Comparison of ENCODE assay signal across 18 cellular contexts in genomic region chr2:235734700-235735205, GRCh38.
DNase-seq lines count a peak whose midpoint lies in the region; ATAC-seq and TF ChIP-seq lines count a peak whose summit lies in the region.
"Had no signal": no experiment of that assay in that cellular context is flagged by ENCODE, and none has a peak within 500 bp of the region (broad histone marks: within the 10 kb centered on the region; RNA-seq: fewer than 3 reads in every experiment).

No MANE protein-coding gene starts in this region.

- H2BK15ac ChIP-seq in mesenchymal stem cell (ENCODE audit: low read depth, poor library complexity, severe bottlenecking), result no peak overlapping the region

- H3K9ac ChIP-seq in mesenchymal stem cell (ENCODE audit: low read length) (peak overlapping the region; percentile 76), trophoblast cell (ENCODE audit: low read length) (no peak overlapping the region)

- H3K4me3 ChIP-seq in mesenchymal stem cell (ENCODE audit: insufficient read depth in 1 of 2, low read depth in 1 of 2, low read length in 2 of 2) (peak overlapping the region in 1 of 2 experiments; percentile 70), trophoblast cell (ENCODE audit: low read depth, low read length) (no peak overlapping the region)
- H3K4me3 ChIP-seq: Peyer's patch had no signal

- H3K4ac ChIP-seq in mesenchymal stem cell (ENCODE audit: low read depth in 1 of 2, low read length in 2 of 2), result no peak overlapping the region
- H3K4ac ChIP-seq in trophoblast cell (ENCODE audit: low read depth, low read length), result no peak overlapping the region

- peaks cover 7 to 17% of the 10 kb centered on the region in 2 experiments for H3K36me3 ChIP-seq in mesenchymal stem cell (ENCODE audit: control insufficient read depth in 1 of 2, insufficient read depth in 2 of 2, low read depth in 1 of 2, low read length in 2 of 2)
- peaks cover 0 to 7% of the 10 kb centered on the region in 2 experiments for H3K36me3 ChIP-seq in trophoblast cell (ENCODE audit: control insufficient read depth in 1 of 2, insufficient read depth in 2 of 2, low read length in 2 of 2)

- H3K14ac ChIP-seq in mesenchymal stem cell (ENCODE audit: low read length in 2 of 2) (no peak overlapping the region), trophoblast cell (ENCODE audit: low read length) (no peak overlapping the region)

- H3K18ac ChIP-seq in mesenchymal stem cell (ENCODE audit: low read depth in 1 of 2, low read length in 2 of 2), result no peak overlapping the region
- no peak overlapping the region for H3K18ac ChIP-seq in trophoblast cell (ENCODE audit: low read length)

- H3K4me2 ChIP-seq in mesenchymal stem cell (ENCODE audit: low read length, poor library complexity, severe bottlenecking) (no peak overlapping the region), trophoblast cell (ENCODE audit: low read length) (no peak overlapping the region)

- no peak overlapping the region for H2AK5ac ChIP-seq in mesenchymal stem cell (ENCODE audit: low read length, severe bottlenecking)
- H2AK5ac ChIP-seq in trophoblast cell (ENCODE audit: low read length), result no peak overlapping the region

- intact Hi-C loops in Right ventricle myocardium inferior (cut with DNase I) (no loop called here), cardiac septum (cut with DNase I) (no loop called here)

- H3K23ac ChIP-seq in mesenchymal stem cell (ENCODE audit: low read length in 2 of 2), result no peak overlapping the region
- H3K23ac ChIP-seq in trophoblast cell (ENCODE audit: low read length), result no peak overlapping the region

- TF ChIP-seq CTCF in glutamatergic neuron (IDR thresholded peaks at IDR 0.05; ENCODE audit: partially characterized antibody, unreplicated experiment), result no peak

- peaks cover 41% of the 10 kb centered on the region for H3K4me1 Mint-ChIP-seq in glutamatergic neuron (ENCODE audit: low read depth, unreplicated experiment)
- H3K4me1 Mint-ChIP-seq: IgD-negative memory B cell had no signal

- H3K27ac ChIP-seq in mesenchymal stem cell (ENCODE audit: low read length, poor library complexity, severe bottlenecking) (no peak overlapping the region), trophoblast cell (ENCODE audit: low read depth, low read length) (no peak overlapping the region)
- H3K27ac ChIP-seq: Peyer's patch had no signal

- H2AFZ ChIP-seq in mesenchymal stem cell (ENCODE audit: low read depth, low read length), result no peak overlapping the region
- H2AFZ ChIP-seq in trophoblast cell (ENCODE audit: insufficient read depth, low read length, poor library complexity), result no peak overlapping the region

- H3K27me3 ChIP-seq in mesenchymal stem cell (ENCODE audit: control insufficient read depth in 1 of 2, insufficient read depth in 1 of 2, low read length in 2 of 2) (no peaks in the 10 kb centered on the region), trophoblast cell (ENCODE audit: insufficient read depth, low read length) (no peaks in the 10 kb centered on the region)
- H3K27me3 ChIP-seq: Peyer's patch had no signal

- peak; percentile 87 for ATAC-seq in Right ventricle myocardium inferior
- no peak for ATAC-seq in HG02852 (IDR thresholded peaks at IDR 0.05; ENCODE audit: unreplicated experiment)

- no peaks in the 10 kb centered on the region for H3K9me3 ChIP-seq in mesenchymal stem cell (ENCODE audit: control insufficient read depth, low read length)
- H3K9me3 ChIP-seq in trophoblast cell (ENCODE audit: insufficient read depth, low read depth, low read length), result peaks cover 2% of the 10 kb centered on the region
- H3K9me3 ChIP-seq: Caco-2, Peyer's patch had no signal

- H2BK12ac ChIP-seq in mesenchymal stem cell (ENCODE audit: low read length in 2 of 2) (no peak overlapping the region), trophoblast cell (ENCODE audit: low read length) (no peak overlapping the region)

- H3K79me1 ChIP-seq in mesenchymal stem cell (replicated peaks; ENCODE audit: low read length, poor library complexity, severe bottlenecking), result peaks cover 34% of the 10 kb centered on the region
- no peaks in the 10 kb centered on the region for H3K79me1 ChIP-seq in trophoblast cell (ENCODE audit: low read length)

- peaks cover 10% of the 10 kb centered on the region for H3K9me3 Mint-ChIP-seq in glutamatergic neuron (ENCODE audit: unreplicated experiment)
- H3K9me3 Mint-ChIP-seq: IgD-negative memory B cell had no signal

- no peaks in the 10 kb centered on the region for H3K79me2 ChIP-seq in trophoblast cell (ENCODE audit: control insufficient read depth, insufficient read depth, low read length, poor library complexity)

- no peak for DNase-seq in Right ventricle myocardium inferior (ENCODE audit: missing footprints)
- no peak for DNase-seq in cardiac septum (ENCODE audit: low spot score)
- no peak for DNase-seq in glutamatergic neuron
- no peak for DNase-seq in mesenchymal stem cell
- DNase-seq in activated CD4-positive, alpha-beta T cell treated with anti-CD3 and anti-CD28 coated beads, Interleukin-2, amount 50 U/mL, for 1 hour, result no peak
- no peak for DNase-seq in trophoblast cell
- DNase-seq in cortex of kidney (lab: John Stamatoyannopoulos, UW), result no peak
- DNase-seq: 8988T, Caco-2, DMS53, NCI-H1930, NCI-H2171, NCI-H446 treated with DMSO at 0.1 percent for 48 hours, NCI-H748 treated with DMSO at 0.1 percent for 48 hours, Peyer's patch, SHP77 treated with DMSO at 0.1 percent for 48 hours had no signal

- H4K8ac ChIP-seq in mesenchymal stem cell (ENCODE audit: low read length), result no peak overlapping the region
- no peak overlapping the region for H4K8ac ChIP-seq in trophoblast cell (ENCODE audit: low read depth, low read length)

- H2BK5ac ChIP-seq in mesenchymal stem cell (ENCODE audit: low read depth, low read length, poor library complexity, severe bottlenecking) (no peak overlapping the region), trophoblast cell (ENCODE audit: low read depth, low read length, poor library complexity) (no peak overlapping the region)

- no peak overlapping the region for H4K91ac ChIP-seq in mesenchymal stem cell (ENCODE audit: low read length)
- no peak overlapping the region for H4K91ac ChIP-seq in trophoblast cell (ENCODE audit: low read depth, low read length)

- no peak overlapping the region for H4K12ac ChIP-seq in trophoblast cell (ENCODE audit: low read depth, low read length)

- H3K27me3 Mint-ChIP-seq in glutamatergic neuron (ENCODE audit: unreplicated experiment), result peaks cover 2% of the 10 kb centered on the region

- H3K36me3 Mint-ChIP-seq in glutamatergic neuron (ENCODE audit: unreplicated experiment), result peaks cover 5% of the 10 kb centered on the region
- H3K36me3 Mint-ChIP-seq: IgD-negative memory B cell had no signal

- no peak overlapping the region for H3K4me3 Mint-ChIP-seq in glutamatergic neuron (ENCODE audit: unreplicated experiment)
- H3K4me3 Mint-ChIP-seq: IgD-negative memory B cell had no signal

- H3K27ac Mint-ChIP-seq in glutamatergic neuron (ENCODE audit: unreplicated experiment), result peak overlapping the region; percentile 48
- H3K27ac Mint-ChIP-seq: IgD-negative memory B cell had no signal

- no peak overlapping the region for H2BK120ac ChIP-seq in mesenchymal stem cell (ENCODE audit: low read depth, low read length)
- H2BK120ac ChIP-seq in trophoblast cell (ENCODE audit: insufficient read depth, low read length, poor library complexity), result no peak overlapping the region

- H3K4me1 ChIP-seq in mesenchymal stem cell (ENCODE audit: control insufficient read depth, insufficient read depth, low read depth, low read length), result no peaks in the 10 kb centered on the region
- H3K4me1 ChIP-seq in trophoblast cell (ENCODE audit: control insufficient read depth in 1 of 2, insufficient read depth in 2 of 2, low read length in 2 of 2), result no peaks in the 10 kb centered on the region
- H3K4me1 ChIP-seq: Caco-2, Peyer's patch had no signal

- WGBS in mesenchymal stem cell, result 92% methylated on average over 20 of the region's 20 CpGs
- WGBS in trophoblast cell (ENCODE audit: extremely low coverage, insufficient coverage, insufficient read length), result no CpG with 5 or more reads among the region's 20 CpGs
